Comparison of ENCODE assay signal across 1 cellular context in the genomic region with DNA sequence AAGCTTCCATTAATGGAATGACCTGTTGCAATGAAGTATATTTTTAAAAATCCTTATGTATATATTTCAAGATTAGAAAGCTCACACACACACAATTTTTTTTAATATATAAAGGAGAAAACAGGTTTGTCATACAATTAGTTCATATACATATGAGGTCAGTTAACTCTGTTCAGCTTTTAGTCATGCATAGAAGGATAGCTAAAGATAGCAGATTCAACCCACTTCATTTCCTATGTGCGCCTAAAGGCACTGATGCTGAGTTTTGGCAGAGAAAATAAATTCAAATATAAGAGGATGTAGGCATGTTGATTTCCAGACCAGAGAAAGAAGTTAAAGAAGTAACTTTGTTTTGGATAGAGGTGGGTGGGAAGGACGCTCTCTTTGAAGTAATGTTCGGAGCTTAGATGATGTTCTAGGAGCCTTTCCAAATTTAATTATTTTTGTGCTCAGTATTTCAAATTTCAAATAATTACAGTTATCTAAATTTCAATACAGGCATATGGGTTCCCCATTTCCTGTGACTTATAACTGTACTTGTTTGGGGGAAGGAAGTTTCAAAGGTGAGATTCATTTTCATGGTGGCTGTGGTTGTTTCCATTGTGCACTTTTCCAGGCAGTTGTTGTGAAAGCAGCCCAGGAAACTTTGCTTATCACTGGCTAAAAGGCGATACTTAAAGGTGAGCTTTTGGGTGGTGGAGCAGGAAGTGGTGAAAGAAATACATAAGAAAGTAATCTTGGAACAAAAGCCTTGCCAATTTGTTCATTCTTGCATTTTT.
TF ChIP-seq lines count a peak whose summit lies in the region.

No MANE protein-coding gene starts in this region.

TF ChIP-seq in GM23338, 12 proteins besides CTCF, POLR2A, EP300 and RAD21 (continued from another document):
- TF ChIP-seq, protein P1, sequence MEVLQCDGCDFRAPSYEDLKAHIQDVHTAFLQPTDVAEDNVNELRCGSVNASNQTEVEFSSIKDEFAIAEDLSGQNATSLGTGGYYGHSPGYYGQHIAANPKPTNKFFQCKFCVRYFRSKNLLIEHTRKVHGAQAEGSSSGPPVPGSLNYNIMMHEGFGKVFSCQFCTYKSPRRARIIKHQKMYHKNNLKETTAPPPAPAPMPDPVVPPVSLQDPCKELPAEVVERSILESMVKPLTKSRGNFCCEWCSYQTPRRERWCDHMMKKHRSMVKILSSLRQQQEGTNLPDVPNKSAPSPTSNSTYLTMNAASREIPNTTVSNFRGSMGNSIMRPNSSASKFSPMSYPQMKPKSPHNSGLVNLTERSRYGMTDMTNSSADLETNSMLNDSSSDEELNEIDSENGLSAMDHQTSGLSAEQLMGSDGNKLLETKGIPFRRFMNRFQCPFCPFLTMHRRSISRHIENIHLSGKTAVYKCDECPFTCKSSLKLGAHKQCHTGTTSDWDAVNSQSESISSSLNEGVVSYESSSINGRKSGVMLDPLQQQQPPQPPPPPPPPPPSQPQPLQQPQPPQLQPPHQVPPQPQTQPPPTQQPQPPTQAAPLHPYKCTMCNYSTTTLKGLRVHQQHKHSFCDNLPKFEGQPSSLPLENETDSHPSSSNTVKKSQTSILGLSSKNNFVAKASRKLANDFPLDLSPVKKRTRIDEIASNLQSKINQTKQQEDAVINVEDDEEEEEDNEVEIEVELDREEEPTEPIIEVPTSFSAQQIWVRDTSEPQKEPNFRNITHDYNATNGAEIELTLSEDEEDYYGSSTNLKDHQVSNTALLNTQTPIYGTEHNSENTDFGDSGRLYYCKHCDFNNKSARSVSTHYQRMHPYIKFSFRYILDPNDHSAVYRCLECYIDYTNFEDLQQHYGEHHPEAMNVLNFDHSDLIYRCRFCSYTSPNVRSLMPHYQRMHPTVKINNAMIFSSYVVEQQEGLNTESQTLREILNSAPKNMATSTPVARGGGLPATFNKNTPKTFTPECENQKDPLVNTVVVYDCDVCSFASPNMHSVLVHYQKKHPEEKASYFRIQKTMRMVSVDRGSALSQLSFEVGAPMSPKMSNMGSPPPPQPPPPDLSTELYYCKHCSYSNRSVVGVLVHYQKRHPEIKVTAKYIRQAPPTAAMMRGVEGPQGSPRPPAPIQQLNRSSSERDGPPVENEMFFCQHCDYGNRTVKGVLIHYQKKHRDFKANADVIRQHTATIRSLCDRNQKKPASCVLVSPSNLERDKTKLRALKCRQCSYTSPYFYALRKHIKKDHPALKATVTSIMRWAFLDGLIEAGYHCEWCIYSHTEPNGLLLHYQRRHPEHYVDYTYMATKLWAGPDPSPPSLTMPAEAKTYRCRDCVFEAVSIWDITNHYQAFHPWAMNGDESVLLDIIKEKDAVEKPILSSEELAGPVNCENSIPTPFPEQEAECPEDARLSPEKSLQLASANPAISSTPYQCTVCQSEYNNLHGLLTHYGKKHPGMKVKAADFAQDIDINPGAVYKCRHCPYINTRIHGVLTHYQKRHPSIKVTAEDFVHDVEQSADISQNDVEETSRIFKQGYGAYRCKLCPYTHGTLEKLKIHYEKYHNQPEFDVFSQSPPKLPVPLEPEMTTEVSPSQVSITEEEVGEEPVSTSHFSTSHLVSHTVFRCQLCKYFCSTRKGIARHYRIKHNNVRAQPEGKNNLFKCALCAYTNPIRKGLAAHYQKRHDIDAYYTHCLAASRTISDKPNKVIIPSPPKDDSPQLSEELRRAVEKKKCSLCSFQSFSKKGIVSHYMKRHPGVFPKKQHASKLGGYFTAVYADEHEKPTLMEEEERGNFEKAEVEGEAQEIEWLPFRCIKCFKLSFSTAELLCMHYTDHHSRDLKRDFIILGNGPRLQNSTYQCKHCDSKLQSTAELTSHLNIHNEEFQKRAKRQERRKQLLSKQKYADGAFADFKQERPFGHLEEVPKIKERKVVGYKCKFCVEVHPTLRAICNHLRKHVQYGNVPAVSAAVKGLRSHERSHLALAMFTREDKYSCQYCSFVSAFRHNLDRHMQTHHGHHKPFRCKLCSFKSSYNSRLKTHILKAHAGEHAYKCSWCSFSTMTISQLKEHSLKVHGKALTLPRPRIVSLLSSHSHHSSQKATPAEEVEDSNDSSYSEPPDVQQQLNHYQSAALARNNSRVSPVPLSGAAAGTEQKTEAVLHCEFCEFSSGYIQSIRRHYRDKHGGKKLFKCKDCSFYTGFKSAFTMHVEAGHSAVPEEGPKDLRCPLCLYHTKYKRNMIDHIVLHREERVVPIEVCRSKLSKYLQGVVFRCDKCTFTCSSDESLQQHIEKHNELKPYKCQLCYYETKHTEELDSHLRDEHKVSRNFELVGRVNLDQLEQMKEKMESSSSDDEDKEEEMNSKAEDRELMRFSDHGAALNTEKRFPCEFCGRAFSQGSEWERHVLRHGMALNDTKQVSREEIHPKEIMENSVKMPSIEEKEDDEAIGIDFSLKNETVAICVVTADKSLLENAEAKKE (CRISPR knock-in tag; IDR thresholded peaks at IDR 0.05): no peak
